Comparison of ENCODE assay signal across 11 cellular contexts in the genomic region with DNA sequence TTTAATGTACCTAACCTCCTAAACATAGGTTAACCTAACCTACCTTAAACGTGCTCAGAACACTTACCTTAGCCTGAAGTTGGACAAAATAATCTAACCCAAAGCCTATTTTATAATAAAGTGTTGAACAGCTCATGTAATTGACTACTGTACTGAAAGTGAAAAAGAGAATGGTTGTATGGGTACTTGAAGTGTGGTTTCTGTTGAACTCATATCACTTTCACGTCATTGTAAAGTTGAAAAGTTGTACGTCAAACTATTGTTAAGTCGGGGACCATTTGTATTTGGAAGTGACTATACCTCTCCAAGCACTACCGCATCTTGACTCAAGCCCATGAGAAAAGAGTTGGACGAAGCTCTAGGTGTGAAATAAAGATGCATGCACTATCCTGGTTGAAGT.
"Had no signal": no experiment of that assay in that cellular context is flagged by ENCODE, and none has a peak within 500 bp of the region (broad histone marks: within the 10 kb centered on the region; RNA-seq: fewer than 3 reads in every experiment).

No MANE protein-coding gene starts in this region.

- DNase-seq: GM23248, GOT3, H7, H9, HCEC 1CT, HFFc6 had no signal

- H3K9me3 ChIP-seq: HAP-1 had no signal

- H2AFZ ChIP-seq: GM23248, GM23338 had no signal

- H3K4me3 ChIP-seq: GM23248, GM23338, HAP-1 had no signal

- H3K9ac ChIP-seq: GM23248 had no signal

- ATAC-seq: GM23338, HCT116 had no signal

- H3K4me2 ChIP-seq: GM23338 had no signal

- H3K36me3 ChIP-seq: HAP-1 had no signal

- H3K27ac ChIP-seq: GM23248 had no signal

- FAIRE-seq: H1, H54 had no signal

- H3K4me1 ChIP-seq: HAP-1 had no signal
